In the genomic region with DNA sequence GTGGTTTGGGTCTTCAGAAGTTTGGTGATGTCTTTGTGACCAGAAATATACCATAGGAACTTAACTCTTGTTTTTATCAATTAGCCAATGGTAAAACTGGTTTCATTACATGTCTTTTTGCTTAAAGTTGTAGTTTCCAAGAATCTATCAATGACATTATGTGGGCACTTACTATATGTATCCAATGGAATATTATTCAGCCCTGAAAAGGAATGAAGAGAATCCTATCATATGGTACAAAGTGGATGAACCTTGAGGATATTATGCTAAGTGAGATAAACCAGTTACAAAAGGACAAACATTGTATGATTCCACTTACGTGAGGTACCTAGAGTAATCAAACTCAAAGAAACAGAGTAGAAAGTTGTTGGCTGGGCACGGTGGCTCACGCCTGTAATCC, we compare ENCODE assay signal across 37 cellular contexts.
"Had no signal": no experiment of that assay in that cellular context is flagged by ENCODE, and none has a peak within 500 bp of the region (broad histone marks: within the 10 kb centered on the region; RNA-seq: fewer than 3 reads in every experiment).

No MANE protein-coding gene starts in this region.

- FAIRE-seq: bronchial epithelial cell, TTC549 had no signal

- H3K4me3 ChIP-seq: adrenal gland, cardiac muscle cell had no signal

- H3K9me3 ChIP-seq: adrenal gland had no signal

- H3K27me3 ChIP-seq: adrenal gland, cardiac muscle cell had no signal

- H3K9me3 Mint-ChIP-seq: activated B cell treated with CpG ODN at 0.5 μM for 24 hours; activated CD4-positive, alpha-beta memory T cell treated with anti-CD3 and anti-CD28 coated beads for 36 hours; activated CD4-positive, alpha-beta T cell treated with anti-CD3 and anti-CD28 coated beads, Interleukin-2, amount 10 ng/mL, durations not matched to agents 24 days and 14 days; activated naive CD4-positive, alpha-beta T cell treated with anti-CD3 and anti-CD28 coated beads for 36 hours; activated naive CD4-positive, alpha-beta T cell treated with anti-CD3 and anti-CD28 coated beads, Interleukin-2, amount 50 U/mL, for 72 hours; activated naive CD8-positive, alpha-beta T cell treated with anti-CD3 and anti-CD28 coated beads, Interleukin-2, amount 10 ng/mL, durations not matched to agents 7 days and 5 days; activated T-cell treated with anti-CD3 and anti-CD28 coated beads, Interleukin-2, amount 50 U/mL, for 4 hours; activated T-cell treated with anti-CD3 and anti-CD28 coated beads, Interleukin-2, amount 50 U/mL, for 72 hours; activated T-helper 1 cell treated with anti-CD3 and anti-CD28 coated beads, Interleukin-12 subunit alpha, Interleukin-12 subunit beta, Interleukin-2, Interleukin-4 antibody, amounts not matched to agents 30 ng/mL and 10 ng/mL and 1 ng/mL, durations not matched to agents 14 hours and 24 hours and 36 hours; activated T-helper 17 cell treated with anti-CD3 and anti-CD28 coated beads, Interleukin-2, amount 50 U/mL, for 72 hours; central memory CD8-positive, alpha-beta T cell; T-helper 1 cell treated with Interleukin-12 subunit alpha and Interleukin-12 subunit beta and Interleukin-4 antibody, amounts not matched to agents 30 μg/mL and 1 μg/mL, for 36 hours; T-helper 2 cell treated with Interferon-gamma antibody and Interleukin-4, amounts not matched to agents 5 μg/mL and 100 μg/mL, for 36 hours had no signal

- H3K4me3 Mint-ChIP-seq: activated B cell treated with CpG ODN at 0.5 μM for 24 hours; activated CD4-positive, alpha-beta memory T cell treated with anti-CD3 and anti-CD28 coated beads for 36 hours; activated CD4-positive, alpha-beta T cell treated with anti-CD3 and anti-CD28 coated beads, Interleukin-2, amount 10 ng/mL, durations not matched to agents 24 days and 14 days; activated CD8-positive, alpha-beta T cell treated with anti-CD3 and anti-CD28 coated beads for 36 hours; activated naive CD4-positive, alpha-beta T cell treated with anti-CD3 and anti-CD28 coated beads for 36 hours; activated naive CD8-positive, alpha-beta T cell treated with anti-CD3 and anti-CD28 coated beads, Interleukin-2, amount 10 ng/mL, durations not matched to agents 7 days and 5 days; activated T-cell treated with anti-CD3 and anti-CD28 coated beads, Interleukin-2, amount 50 U/mL, for 4 hours; activated T-cell treated with anti-CD3 and anti-CD28 coated beads, Interleukin-2, amount 50 U/mL, for 72 hours; activated T-helper 1 cell treated with anti-CD3 and anti-CD28 coated beads, Interleukin-12 subunit alpha, Interleukin-12 subunit beta, Interleukin-2, Interleukin-4 antibody, amounts not matched to agents 30 ng/mL and 10 ng/mL and 1 ng/mL, durations not matched to agents 14 hours and 24 hours and 36 hours; activated T-helper 17 cell treated with anti-CD3 and anti-CD28 coated beads, Interleukin-2, amount 50 U/mL, for 72 hours; brain; central memory CD8-positive, alpha-beta T cell; T-helper 1 cell treated with Interleukin-12 subunit alpha and Interleukin-12 subunit beta and Interleukin-4 antibody, amounts not matched to agents 30 μg/mL and 1 μg/mL, for 36 hours; T-helper 2 cell treated with Interferon-gamma antibody and Interleukin-4, amounts not matched to agents 5 μg/mL and 100 μg/mL, for 36 hours had no signal

- ATAC-seq: activated CD8-positive, alpha-beta T cell treated with anti-CD3 and anti-CD28 coated beads for 36 hours; activated naive CD4-positive, alpha-beta T cell treated with anti-CD3 and anti-CD28 coated beads, Interleukin-2, amount 50 U/mL, for 72 hours; activated T-cell treated with anti-CD3 and anti-CD28 coated beads, Interleukin-2, amount 50 U/mL, for 4 hours; activated T-cell treated with anti-CD3 and anti-CD28 coated beads, Interleukin-2, amount 50 U/mL, for 72 hours; activated T-helper 17 cell treated with anti-CD3 and anti-CD28 coated beads, Interleukin-2, amount 50 U/mL, for 72 hours had no signal

- H3K27ac ChIP-seq: adrenal gland, cardiac muscle cell had no signal

- H3K27me3 Mint-ChIP-seq: activated B cell treated with CpG ODN at 0.5 μM for 24 hours; activated CD4-positive, alpha-beta memory T cell treated with anti-CD3 and anti-CD28 coated beads for 36 hours; activated CD4-positive, alpha-beta T cell treated with anti-CD3 and anti-CD28 coated beads, Interleukin-2, amount 10 ng/mL, durations not matched to agents 24 days and 14 days; activated CD8-positive, alpha-beta T cell treated with anti-CD3 and anti-CD28 coated beads for 36 hours; activated naive CD8-positive, alpha-beta T cell treated with anti-CD3 and anti-CD28 coated beads, Interleukin-2, amount 10 ng/mL, durations not matched to agents 7 days and 5 days; activated T-helper 17 cell treated with anti-CD3 and anti-CD28 coated beads, Interleukin-2, amount 50 U/mL, for 72 hours; brain; central memory CD8-positive, alpha-beta T cell had no signal

- H3K27ac Mint-ChIP-seq: activated B cell treated with CpG ODN at 0.5 μM for 24 hours; activated CD4-positive, alpha-beta memory T cell treated with anti-CD3 and anti-CD28 coated beads for 36 hours; activated CD4-positive, alpha-beta T cell treated with anti-CD3 and anti-CD28 coated beads, Interleukin-2, amount 10 ng/mL, durations not matched to agents 24 days and 14 days; activated CD8-positive, alpha-beta T cell treated with anti-CD3 and anti-CD28 coated beads for 36 hours; activated naive CD4-positive, alpha-beta T cell treated with anti-CD3 and anti-CD28 coated beads for 36 hours; activated naive CD4-positive, alpha-beta T cell treated with anti-CD3 and anti-CD28 coated beads, Interleukin-2, amount 50 U/mL, for 72 hours; activated naive CD8-positive, alpha-beta T cell treated with anti-CD3 and anti-CD28 coated beads, Interleukin-2, amount 10 ng/mL, durations not matched to agents 7 days and 5 days; activated T-cell treated with anti-CD3 and anti-CD28 coated beads, Interleukin-2, amount 50 U/mL, for 72 hours; activated T-helper 1 cell treated with anti-CD3 and anti-CD28 coated beads, Interleukin-12 subunit alpha, Interleukin-12 subunit beta, Interleukin-2, Interleukin-4 antibody, amounts not matched to agents 30 ng/mL and 10 ng/mL and 1 ng/mL, durations not matched to agents 14 hours and 24 hours and 36 hours; activated T-helper 17 cell treated with anti-CD3 and anti-CD28 coated beads, Interleukin-2, amount 50 U/mL, for 72 hours; brain; T-helper 1 cell treated with Interleukin-12 subunit alpha and Interleukin-12 subunit beta and Interleukin-4 antibody, amounts not matched to agents 30 μg/mL and 1 μg/mL, for 36 hours; T-helper 2 cell treated with Interferon-gamma antibody and Interleukin-4, amounts not matched to agents 5 μg/mL and 100 μg/mL, for 36 hours had no signal

- H3K4me1 Mint-ChIP-seq: activated B cell treated with CpG ODN at 0.5 μM for 24 hours, brain had no signal

- DNase-seq: activated B cell treated with CpG ODN at 0.5 μM for 24 hours; activated CD4-positive, alpha-beta memory T cell treated with anti-CD3 and anti-CD28 coated beads for 36 hours; activated CD4-positive, alpha-beta T cell treated with anti-CD3 and anti-CD28 coated beads for 4 hours; activated CD4-positive, alpha-beta T cell treated with anti-CD3 and anti-CD28 coated beads, Interleukin-2, amount 10 ng/mL, durations not matched to agents 24 days and 14 days; activated CD4-positive, alpha-beta T cell treated with anti-CD3 and anti-CD28 coated beads, Interleukin-2, amount 50 U/mL, for 1 hour; activated CD4-positive, alpha-beta T cell treated with anti-CD3 and anti-CD28 coated beads, Interleukin-2, amount 50 U/mL, for 4 hours; activated CD4-positive, CD25-positive, alpha-beta regulatory T cell treated with anti-CD3 and anti-CD28 coated beads, Interleukin-2, amount 50 U/mL, for 72 hours; activated CD8-positive, alpha-beta memory T cell treated with anti-CD3 and anti-CD28 coated beads, Interleukin-2, amount 50 U/mL, for 4 hours; activated CD8-positive, alpha-beta T cell treated with anti-CD3 and anti-CD28 coated beads for 36 hours; activated effector memory CD4-positive, alpha-beta T cell treated with anti-CD3 and anti-CD28 coated beads, Interleukin-2, amount 50 U/mL, for 16 hours; activated gamma-delta T cell treated with Interleukin-2 at 50 U/mL for 16 hours; activated naive CD4-positive, alpha-beta T cell; activated naive CD4-positive, alpha-beta T cell treated with anti-CD3 and anti-CD28 coated beads for 36 hours; activated naive CD4-positive, alpha-beta T cell treated with anti-CD3 and anti-CD28 coated beads, Interleukin-2, amount 50 U/mL, for 16 hours; activated naive CD8-positive, alpha-beta T cell treated with anti-CD3 and anti-CD28 coated beads, Interleukin-2, amount 10 ng/mL, durations not matched to agents 7 days and 5 days; activated T-cell treated with anti-CD3 and anti-CD28 coated beads for 4 hours; activated T-cell treated with anti-CD3 and anti-CD28 coated beads, Interleukin-2, amount 50 U/mL, for 1 hour; activated T-cell treated with anti-CD3 and anti-CD28 coated beads, Interleukin-2, amount 50 U/mL, for 4 hours; activated T-cell treated with anti-CD3 and anti-CD28 coated beads, Interleukin-2, amount 50 U/mL, for 72 hours; adrenal gland; amygdala; aorta; caudate nucleus; cerebellar nuclear complex; T-helper 1 cell; T-helper 2 cell; T-helper 9 cell had no signal
